In genomic region chr2:54566896-54567295, GRCh38 we compare ENCODE assay signal across 16 cellular contexts.
DNase-seq lines count a peak whose midpoint lies in the region; ATAC-seq, FAIRE-seq and TF ChIP-seq lines count a peak whose summit lies in the region.
"Had no signal": no experiment of that assay in that cellular context is flagged by ENCODE, and none has a peak within 500 bp of the region (broad histone marks: within the 10 kb centered on the region; RNA-seq: fewer than 3 reads in every experiment).

No MANE protein-coding gene starts in this region.

- no peak for TF ChIP-seq CTCF in VCaP (conservative IDR thresholded peaks at IDR 0.05)
- TF ChIP-seq CTCF in gastrocnemius medialis (IDR thresholded peaks at IDR 0.05 in 4 of 5, conservative IDR thresholded peaks at IDR 0.05 in 1 of 5) = no peak

- H3K27ac ChIP-seq in VCaP (peak overlapping the region; percentile 24; the same call in 1 of the 2 replicates), small intestine (ENCODE audit: low read depth in 1 of 2, low read length in 1 of 2) (peak overlapping the region in 1 of 2 donors; percentile 9), gastrocnemius medialis (no peak overlapping the region), aorta (ENCODE audit: low read depth in 1 of 2, low read length in 2 of 2) (no peak overlapping the region)
- H3K27ac ChIP-seq: testis had no signal

- in situ Hi-C loops in gastrocnemius medialis (cut with MboI; ENCODE audit: low sequenced_read_pairs in 4 of 4) = no loop called here

- intact Hi-C loops in gastrocnemius medialis (cut with DNase I; ENCODE audit: low total_unique reads) (no loop called here), aorta (cut with DNase I) (no loop called here)

- ATAC-seq in gastrocnemius medialis (no peak), aorta (ENCODE audit: low FRiP score) (no peak)

- H3K9me3 Mint-ChIP-seq in activated T-cell treated with anti-CD3 and anti-CD28 coated beads, Interleukin-2, amount 50 U/mL, for 24 hours = no peaks in the 10 kb centered on the region
- H3K9me3 Mint-ChIP-seq in immature natural killer cell = no peaks in the 10 kb centered on the region

- no peak for DNase-seq in activated T-cell treated with anti-CD3 and anti-CD28 coated beads, Interleukin-2, amount 50 U/mL, for 24 hours
- DNase-seq in activated T-cell treated with anti-CD3 and anti-CD28 coated beads, Interleukin-2, amount 50 U/mL, for 1 hour = no peak
- no peak for DNase-seq in immature natural killer cell
- peak; percentile 67 for DNase-seq in small intestine
- DNase-seq in NCI-H1930 (lab: John Stamatoyannopoulos, UW) = no peak
- no peak for DNase-seq in gastrocnemius medialis
- DNase-seq in aorta = no peak
- DNase-seq: ACHN; GDM1; IMR-90; NCI-H1105 treated with DMSO at 0.1 percent for 48 hours; NK-92 treated with Interleukin-12 subunit alpha and Interleukin-12 subunit beta, amount 100 ng/mL, for 24 hours; SHP77; T1000; testis had no signal

- H3K36me3 ChIP-seq in small intestine (ENCODE audit: control insufficient read depth in 2 of 2, insufficient read depth in 2 of 2, low read length in 2 of 2) (no peaks in the 10 kb centered on the region), gastrocnemius medialis (no peaks in the 10 kb centered on the region), aorta (ENCODE audit: control insufficient read depth in 1 of 2, insufficient read depth in 2 of 2, low read length in 1 of 2) (no peaks in the 10 kb centered on the region)

- peak overlapping the region; percentile 57 for H3K27ac Mint-ChIP-seq in activated T-cell treated with anti-CD3 and anti-CD28 coated beads, Interleukin-2, amount 50 U/mL, for 24 hours
- H3K27ac Mint-ChIP-seq in immature natural killer cell = peak overlapping the region in 5 of 6 donors; percentile 19 to 81 (median 62)

- no peak for TF ChIP-seq POLR2A in gastrocnemius medialis (IDR thresholded peaks at IDR 0.05)

- H3K27me3 ChIP-seq in small intestine (ENCODE audit: control insufficient read depth in 2 of 2, insufficient read depth in 2 of 2, low read length in 2 of 2) = no peaks in the 10 kb centered on the region
- H3K27me3 ChIP-seq in gastrocnemius medialis = no peaks in the 10 kb centered on the region
- no peaks in the 10 kb centered on the region for H3K27me3 ChIP-seq in aorta (ENCODE audit: control insufficient read depth in 1 of 2, insufficient read depth in 2 of 2, low read length in 1 of 2)
- H3K27me3 ChIP-seq: testis had no signal

- H3K4me1 ChIP-seq in small intestine (ENCODE audit: control insufficient read depth in 2 of 2, insufficient read depth in 1 of 2, low read depth in 1 of 2, low read length in 1 of 2) (peaks cover 20 to 30% of the 10 kb centered on the region in 2 donors), gastrocnemius medialis (peaks cover 33 to 54% of the 10 kb centered on the region in 2 donors), aorta (ENCODE audit: control insufficient read depth in 1 of 2, insufficient read depth in 2 of 2, low read length in 2 of 2) (peaks cover 9 to 13% of the 10 kb centered on the region in 2 donors)

- no peak for FAIRE-seq in small intestine (lab: Jason Lieb, UNC)

- H3K4me3 Mint-ChIP-seq in activated T-cell treated with anti-CD3 and anti-CD28 coated beads, Interleukin-2, amount 50 U/mL, for 24 hours = no peak overlapping the region
- no peak overlapping the region for H3K4me3 Mint-ChIP-seq in immature natural killer cell

- H3K9me3 ChIP-seq in small intestine (ENCODE audit: control insufficient read depth, low read depth) (no peaks in the 10 kb centered on the region), gastrocnemius medialis (no peaks in the 10 kb centered on the region), aorta (ENCODE audit: control insufficient read depth, low read length) (no peaks in the 10 kb centered on the region)
- H3K9me3 ChIP-seq: testis had no signal

- no peaks in the 10 kb centered on the region for H3K27me3 Mint-ChIP-seq in activated T-cell treated with anti-CD3 and anti-CD28 coated beads, Interleukin-2, amount 50 U/mL, for 24 hours
- peaks cover 4 to 11% (median 9%) of the 10 kb centered on the region in 3 donors for H3K27me3 Mint-ChIP-seq in immature natural killer cell (ENCODE audit: low read depth in 3 of 3)

- H3K4me1 Mint-ChIP-seq in activated T-cell treated with anti-CD3 and anti-CD28 coated beads, Interleukin-2, amount 50 U/mL, for 24 hours (ENCODE audit: low read depth) = peaks cover 85% of the 10 kb centered on the region
- peaks cover 76 to 96% of the 10 kb centered on the region in 2 donors for H3K4me1 Mint-ChIP-seq in immature natural killer cell

- no peak overlapping the region for H3K4me3 ChIP-seq in small intestine (ENCODE audit: low read depth in 1 of 2, low read length in 2 of 2)
- no peak overlapping the region for H3K4me3 ChIP-seq in gastrocnemius medialis
- H3K4me3 ChIP-seq in aorta (ENCODE audit: low read length in 2 of 2) = no peak overlapping the region
- H3K4me3 ChIP-seq: testis had no signal

- H3K36me3 Mint-ChIP-seq in activated T-cell treated with anti-CD3 and anti-CD28 coated beads, Interleukin-2, amount 50 U/mL, for 24 hours (ENCODE audit: low read depth) = no peaks in the 10 kb centered on the region
- H3K36me3 Mint-ChIP-seq in immature natural killer cell = peaks cover 0 to 11% (median 8%) of the 10 kb centered on the region in 3 donors

- WGBS in small intestine, 3 donors = 16 to 68% (median 26%) methylated on average over 1 of the region's 1 CpG
- 91 to 95% methylated on average over 1 of the region's 1 CpG for WGBS in aorta, 2 donors
